ENCODE assay signal across 8 cellular contexts in genomic region chr13:40790232-40790631, GRCh38. TPM values are rescaled to one million over a fixed set of nuclear protein-coding genes. Genes with fewer than 3 reads are reported as not detected.
DNase-seq lines count a peak whose midpoint lies in the region; ATAC-seq, FAIRE-seq and TF ChIP-seq lines count a peak whose summit lies in the region.

No MANE protein-coding gene starts in this region.

- ATAC-seq in GM21526 (IDR thresholded peaks at IDR 0.05; ENCODE audit: low FRiP score, unreplicated experiment), result no peak

- 36 to 46% methylated on average over 6 of the region's 6 CpGs for WGBS in esophagus, 2 donors

- H3K9me3 ChIP-seq in Peyer's patch, result no peaks in the 10 kb centered on the region
- no peaks in the 10 kb centered on the region for H3K9me3 ChIP-seq in esophagus (ENCODE audit: control insufficient read depth in 2 of 2, insufficient read depth in 1 of 2, low read depth in 1 of 2, low read length in 1 of 2)

- TF ChIP-seq POLR2A in GM12891 (IDR thresholded peaks at IDR 0.05; ENCODE audit: low read depth, low read length), result no peak
- no peak for TF ChIP-seq POLR2A in Peyer's patch (IDR thresholded peaks at IDR 0.05)

- H3K27me3 ChIP-seq in Peyer's patch, result no peaks in the 10 kb centered on the region
- no peaks in the 10 kb centered on the region for H3K27me3 ChIP-seq in esophagus (ENCODE audit: control insufficient read depth in 1 of 2, insufficient read depth in 2 of 2, low read length in 2 of 2)
- H3K27me3 ChIP-seq in rectal smooth muscle tissue (ENCODE audit: control insufficient read depth, insufficient read depth, low read length), result no peaks in the 10 kb centered on the region

- H3K4me3 ChIP-seq in Peyer's patch (peak overlapping the region; percentile 54 to 98 (median 76)), esophagus (ENCODE audit: low read depth in 1 of 2, low read length in 2 of 2) (peak overlapping the region; percentile 64 to 65), rectal smooth muscle tissue (ENCODE audit: low read length) (peak overlapping the region; percentile 52)

- H3K27ac ChIP-seq in Peyer's patch (peak overlapping the region; percentile 81 to 97 (median 88)), esophagus (ENCODE audit: low read depth in 2 of 2, low read length in 1 of 2) (peak overlapping the region; percentile 72 to 75), rectal smooth muscle tissue (ENCODE audit: low read depth, low read length) (peak overlapping the region; percentile 24)

- H3K4me1 ChIP-seq in Peyer's patch (peaks cover 0 to 27% (median 0%) of the 10 kb centered on the region in 4 donors), esophagus (ENCODE audit: control insufficient read depth in 2 of 2, insufficient read depth in 2 of 2, low read length in 1 of 2) (no peaks in the 10 kb centered on the region), rectal smooth muscle tissue (ENCODE audit: control insufficient read depth, insufficient read depth, low read length) (peaks cover 2% of the 10 kb centered on the region)

- no peak for TF ChIP-seq CTCF in Peyer's patch (IDR thresholded peaks at IDR 0.05)

- H3K36me3 ChIP-seq in Peyer's patch, result peaks cover 0 to 3% (median 0%) of the 10 kb centered on the region in 3 donors
- H3K36me3 ChIP-seq in esophagus (ENCODE audit: control insufficient read depth in 2 of 2, insufficient read depth in 2 of 2, low read length in 1 of 2), result peaks cover 0 to 4% of the 10 kb centered on the region in 2 donors
- H3K36me3 ChIP-seq in rectal smooth muscle tissue (ENCODE audit: control insufficient read depth, insufficient read depth, low read length), result no peaks in the 10 kb centered on the region

- FAIRE-seq in GM12891 (lab: Jason Lieb, UNC), result peak; percentile 5

- no peak for DNase-seq in GM12891 (ENCODE audit: insufficient read length, low spot score)
- DNase-seq in Peyer's patch, result no peak
- DNase-seq in T-helper 9 cell, result no peak
- DNase-seq in NCI-H2081 treated with DMSO at 0.1 percent for 48 hours (lab: John Stamatoyannopoulos, UW), result no peak
- DNase-seq in GF-D8 (lab: John Stamatoyannopoulos, UW), result no peak

- peak overlapping the region; percentile 54 for H3K9ac ChIP-seq in rectal smooth muscle tissue (ENCODE audit: low read length)

TF ChIP-seq in GM12891, 5 proteins besides CTCF, POLR2A, EP300 and RAD21:
- TF ChIP-seq POLR2AphosphoS5 (IDR thresholded peaks at IDR 0.05; ENCODE audit: low read depth, low read length) (no peak), PAX5 (IDR thresholded peaks at IDR 0.05; ENCODE audit: insufficient read depth, low read length, severe bottlenecking) (no peak), TAF1 (IDR thresholded peaks at IDR 0.05; ENCODE audit: low read depth, low read length) (no peak), POU2F2 (IDR thresholded peaks at IDR 0.05; ENCODE audit: low read depth, low read length) (no peak), SPI1 (IDR thresholded peaks at IDR 0.05; ENCODE audit: low read depth, low read length) (no peak)

RNA-seq across cellular contexts. Expression of gene SLC25A15, which starts 0.8 kb away (rescaled TPM):
- polyA plus RNA-seq in GM12891 (2012; ENCODE audit: low read depth, missing spikeins), result 7.5 TPM
- total RNA-seq in Peyer's patch, result 10 to 100 TPM; 19.0 to 92.8 (median 75.5) TPM
- polyA plus RNA-seq in esophagus, result 1 to 10 TPM in 1 of 2 donors, under 1 TPM in 1; 0.55 to 3.7 TPM

RNA-seq across cellular contexts. Expression of gene MRPS31, which starts 19.2 kb away (rescaled TPM):
- 27.3 TPM for polyA plus RNA-seq in GM12891 (2012; ENCODE audit: low read depth, missing spikeins)
- 10 to 100 TPM; 12.4 to 26.8 (median 18.9) TPM for total RNA-seq in Peyer's patch
- 10 to 100 TPM; 18.6 to 33.4 TPM for polyA plus RNA-seq in esophagus

Comparison
In these comparisons a context has a peak if more than half of its experiments do, and no peak if none do; other contexts are left out.
1. H3K27ac ChIP-seq: peak in every context shown above with its lines; median percentile 88 in Peyer's patch; 74 in esophagus; 24 in rectal smooth muscle tissue.